Comparison of ENCODE assay signal across 8 cellular contexts in genomic region chr12:45215419-45216296, GRCh38. TPM values are rescaled to one million over a fixed set of nuclear protein-coding genes. Genes with fewer than 3 reads are reported as not detected.
A peak's percentile ranks its signal among the peaks of the same experiment; 100 is the strongest.
DNase-seq lines count a peak whose midpoint lies in the region; TF ChIP-seq lines count a peak whose summit lies in the region.

TSS of gene ANO6 (plus strand) at chr12:45216095. CDS start at chr12:45216322, 227 bp downstream.

- H3K4me3 ChIP-seq in Caco-2 (ENCODE audit: low read depth, low read length) = peak within 1 kb of the TSS; percentile 70
- H3K4me3 ChIP-seq in effector memory CD4-positive, alpha-beta T cell (ENCODE audit: insufficient read depth, low read depth, low read length, poor library complexity, severe bottlenecking) = peak within 1 kb of the TSS; percentile 99
- H3K4me3 ChIP-seq in mesenchymal stem cell (ENCODE audit: insufficient read depth in 1 of 2, low read depth in 1 of 2, low read length in 2 of 2) = peak within 1 kb of the TSS; percentile 86 to 98

- peak within 1 kb of the TSS; percentile 84 for H3K27ac Mint-ChIP-seq in Caco-2 (ENCODE audit: unreplicated experiment)

- H3K4me3 Mint-ChIP-seq in Caco-2 (ENCODE audit: unreplicated experiment) = peak within 1 kb of the TSS; percentile 96

- no peaks in the 10 kb centered on the region for H3K27me3 ChIP-seq in Caco-2 (replicated peaks; ENCODE audit: control insufficient read depth, insufficient read depth, low read length)
- no peaks in the 10 kb centered on the region for H3K27me3 ChIP-seq in effector memory CD4-positive, alpha-beta T cell (replicated peaks; ENCODE audit: control insufficient read depth, insufficient read depth, low read length, poor library complexity, severe bottlenecking)
- no peaks in the 10 kb centered on the region for H3K27me3 ChIP-seq in mesenchymal stem cell (ENCODE audit: control insufficient read depth in 1 of 2, insufficient read depth in 1 of 2, low read length in 2 of 2)

- peak within 1 kb of the TSS; percentile 98 for H3K9ac ChIP-seq in mesenchymal stem cell (ENCODE audit: low read length)

- peak within 1 kb of the TSS in 1 of 2 experiments; percentile 60 for H3K23ac ChIP-seq in mesenchymal stem cell (ENCODE audit: low read length in 2 of 2)

- H4K8ac ChIP-seq in mesenchymal stem cell (ENCODE audit: low read length) = peak within 1 kb of the TSS; percentile 90

- CTCF ChIA-PET in Caco-2 (lab: Charles Lee) = interaction anchor here (0.5 to 2.2 kb wide), 8 partner anchors 24 to 1091 kb away, joined by 3 to 8 read pairs (median 3); partner anchors contain the start of gene SCAF11
- CTCF ChIA-PET in activated CD8-positive, alpha-beta memory T cell treated with anti-CD3 and anti-CD28 coated beads for 36 hours (lab: Charles Lee) = interaction anchor here (1.7 kb wide), 1 partner anchor 19 kb away, joined by 8 read pairs; no protein-coding TSS in a partner anchor

- H2AFZ ChIP-seq in mesenchymal stem cell (ENCODE audit: low read depth, low read length) = peak within 1 kb of the TSS; percentile 47

- H2BK12ac ChIP-seq in mesenchymal stem cell (ENCODE audit: low read length in 2 of 2) = peak within 1 kb of the TSS; percentile 37 to 73

- H3K36me3 ChIP-seq in Caco-2 (ENCODE audit: control insufficient read depth, insufficient read depth, low read length) (no peaks in the 10 kb centered on the region), mesenchymal stem cell (ENCODE audit: control insufficient read depth in 1 of 2, insufficient read depth in 2 of 2, low read depth in 1 of 2, low read length in 2 of 2) (no peaks in the 10 kb centered on the region)
- no peaks in the 10 kb centered on the region for H3K36me3 ChIP-seq in effector memory CD4-positive, alpha-beta T cell (ENCODE audit: control insufficient read depth, insufficient read depth, low read length)

- peak; percentile 93 to 94 for DNase-seq in Caco-2
- DNase-seq in GM20000 (ENCODE audit: low spot score) = peak; percentile 84
- peak; percentile 70 for DNase-seq in HS-5 (ENCODE audit: low read depth)
- DNase-seq in NOMO-1 treated with DMSO at 0.1 percent for 48 hours (lab: John Stamatoyannopoulos, UW; ENCODE audit: unreplicated experiment) = peak; percentile 88
- peak; percentile 59 to 71 (median 66) for DNase-seq in effector memory CD4-positive, alpha-beta T cell
- DNase-seq in mesenchymal stem cell = peak; percentile 94
- peak; percentile 56 for DNase-seq in stimulated activated CD8-positive, alpha-beta memory T cell treated with anti-CD3 and anti-CD28 coated beads, Interleukin-15, amount 100 ng/mL, for 1 hour (ENCODE audit: low read depth)

- peak within 1 kb of the TSS; percentile 98 for H2BK120ac ChIP-seq in mesenchymal stem cell (ENCODE audit: low read depth, low read length)

- TF ChIP-seq CTCF in Caco-2 (IDR thresholded peaks at IDR 0.05; ENCODE audit: insufficient read depth in 1 of 2, low read depth in 1 of 2, low read length in 1 of 2, severe bottlenecking in 1 of 2, unreplicated experiment in 1 of 2) (peak in 1 of 2 experiments; percentile 70), GM20000 (IDR thresholded peaks at IDR 0.05; ENCODE audit: extremely low read depth, missing control alignments) (peak; percentile 46)

- no TSS peak for BruUV-seq in Caco-2 (replicated peaks; lab: Mats Ljungman, UMichigan)

- POLR2A ChIA-PET in Caco-2 (lab: Charles Lee) = interaction anchor here (0.6 to 1.5 kb wide), 6 partner anchors 10 to 45 kb away, joined by 3 to 10 read pairs (median 6); no protein-coding TSS in a partner anchor
- POLR2A ChIA-PET in activated CD8-positive, alpha-beta memory T cell treated with anti-CD3 and anti-CD28 coated beads for 36 hours (lab: Charles Lee) = interaction anchor here (0.6 to 1.1 kb wide), 3 partner anchors 16 to 225 kb away, joined by 4 to 5 read pairs (median 5); no protein-coding TSS in a partner anchor

- peaks cover 24% of the 10 kb centered on the region for H3K4me1 Mint-ChIP-seq in Caco-2 (ENCODE audit: low read depth, unreplicated experiment)

- H2BK15ac ChIP-seq in mesenchymal stem cell (ENCODE audit: low read depth, poor library complexity, severe bottlenecking) = peak within 1 kb of the TSS; percentile 90

- H3K18ac ChIP-seq in mesenchymal stem cell (ENCODE audit: low read depth in 1 of 2, low read length in 2 of 2) = peak within 1 kb of the TSS; percentile 80 to 85

- H3K9me3 ChIP-seq in Caco-2 = no peaks in the 10 kb centered on the region
- no peaks in the 10 kb centered on the region for H3K9me3 ChIP-seq in effector memory CD4-positive, alpha-beta T cell (ENCODE audit: control insufficient read depth, low read length)
- H3K9me3 ChIP-seq in mesenchymal stem cell (ENCODE audit: control insufficient read depth, low read length) = no peaks in the 10 kb centered on the region

- peak within 1 kb of the TSS; percentile 75 to 88 for H3K4ac ChIP-seq in mesenchymal stem cell (ENCODE audit: low read depth in 1 of 2, low read length in 2 of 2)

- H3K9me3 Mint-ChIP-seq in Caco-2 (ENCODE audit: unreplicated experiment) = no peaks in the 10 kb centered on the region

- H4K91ac ChIP-seq in mesenchymal stem cell (ENCODE audit: low read length) = peak within 1 kb of the TSS; percentile 89

- peak within 1 kb of the TSS; percentile 13 to 95 for H3K14ac ChIP-seq in mesenchymal stem cell (ENCODE audit: low read length in 2 of 2)

- H3K27me3 Mint-ChIP-seq in Caco-2 (ENCODE audit: insufficient read depth, unreplicated experiment) = no peaks in the 10 kb centered on the region

- peak within 1 kb of the TSS; percentile 85 for H2BK5ac ChIP-seq in mesenchymal stem cell (ENCODE audit: low read depth, low read length, poor library complexity, severe bottlenecking)

- intact Hi-C loops in Caco-2 (cut with micrococcal nuclease; ENCODE audit: unreplicated experiment) = loop anchor here (1.0 to 5.0 kb wide), 6 partner anchors 23 to 512 kb away; partner anchors contain the start of gene ARID2

- peaks cover 23% of the 10 kb centered on the region for H3K4me1 ChIP-seq in Caco-2
- H3K4me1 ChIP-seq in effector memory CD4-positive, alpha-beta T cell (ENCODE audit: control insufficient read depth, insufficient read depth, low read length, poor library complexity, severe bottlenecking) = peaks cover 19% of the 10 kb centered on the region
- H3K4me1 ChIP-seq in mesenchymal stem cell (ENCODE audit: control insufficient read depth, insufficient read depth, low read depth, low read length) = peaks cover 4% of the 10 kb centered on the region

- no peak within 1 kb of the TSS for H2AK5ac ChIP-seq in mesenchymal stem cell (ENCODE audit: low read length, severe bottlenecking)

- under 1% methylated on average over 67 of the region's 70 CpGs for WGBS in mesenchymal stem cell

- peaks cover 5% of the 10 kb centered on the region for H3K79me1 ChIP-seq in mesenchymal stem cell (replicated peaks; ENCODE audit: low read length, poor library complexity, severe bottlenecking)

- peak within 1 kb of the TSS; percentile 76 for H3K27ac ChIP-seq in effector memory CD4-positive, alpha-beta T cell (ENCODE audit: insufficient read depth, low read length, poor library complexity, severe bottlenecking)
- peak within 1 kb of the TSS; percentile 85 for H3K27ac ChIP-seq in mesenchymal stem cell (ENCODE audit: low read length, poor library complexity, severe bottlenecking)

- peaks cover 14% of the 10 kb centered on the region for H3K36me3 Mint-ChIP-seq in Caco-2 (ENCODE audit: insufficient read depth, unreplicated experiment)

- H3K4me2 ChIP-seq in mesenchymal stem cell (ENCODE audit: low read length, poor library complexity, severe bottlenecking) = peak within 1 kb of the TSS; percentile 88

RNA-seq across cellular contexts. Expression of gene ANO6, which starts in this region (rescaled TPM):
- total RNA-seq in Caco-2 (2022) = 116 and 126 TPM in 2 replicates
- total RNA-seq in activated CD8-positive, alpha-beta memory T cell treated with anti-CD3 and anti-CD28 coated beads for 36 hours = 10 to 100 TPM; 18.2 to 18.9 TPM
- polyA plus RNA-seq in mesenchymal stem cell (2013, experiment 1 of 2) = 51.1 TPM
- polyA plus RNA-seq in mesenchymal stem cell (2013, experiment 2 of 2) = 50.0 TPM

Comparison
In these comparisons a context has a peak if more than half of its experiments do, and no peak if none do; other contexts are left out.
1. Peak in every context shown above with its lines: DNase-seq, H3K4me3 ChIP-seq and H3K27ac ChIP-seq.